25 cellular contexts compared by ENCODE assay signal in genomic region chr21:42958122-42958521, GRCh38. TPM values are rescaled to one million over a fixed set of nuclear protein-coding genes. Genes with fewer than 3 reads are reported as not detected.
"Had no signal": no experiment of that assay in that cellular context is flagged by ENCODE, and none has a peak within 500 bp of the region (broad histone marks: within the 10 kb centered on the region; RNA-seq: fewer than 3 reads in every experiment).

No MANE protein-coding gene starts in this region.

RNA-seq across cellular contexts. Expression of gene ERVH48-1, which starts 32.7 kb away (rescaled TPM):
- total RNA-seq: chondrocyte, colonic mucosa, endothelial cell of umbilical vein, epithelial cell of proximal tubule, esophagus muscularis mucosa, fibroblast of lung, frontal cortex, left colon, left ventricle myocardium inferior, mammary epithelial cell, mesenteric fat pad, natural killer cell, occipital lobe, psoas muscle, renal cortical epithelial cell, right cardiac atrium, sigmoid colon, skeletal muscle tissue, thoracic aorta, tibial nerve, upper lobe of right lung, uterus had no signal
- polyA plus RNA-seq: endothelial cell of umbilical vein, immature natural killer cell, mammary epithelial cell, neural cell, ovary had no signal
